ENCODE assay signal across 9 cellular contexts in the genomic region with DNA sequence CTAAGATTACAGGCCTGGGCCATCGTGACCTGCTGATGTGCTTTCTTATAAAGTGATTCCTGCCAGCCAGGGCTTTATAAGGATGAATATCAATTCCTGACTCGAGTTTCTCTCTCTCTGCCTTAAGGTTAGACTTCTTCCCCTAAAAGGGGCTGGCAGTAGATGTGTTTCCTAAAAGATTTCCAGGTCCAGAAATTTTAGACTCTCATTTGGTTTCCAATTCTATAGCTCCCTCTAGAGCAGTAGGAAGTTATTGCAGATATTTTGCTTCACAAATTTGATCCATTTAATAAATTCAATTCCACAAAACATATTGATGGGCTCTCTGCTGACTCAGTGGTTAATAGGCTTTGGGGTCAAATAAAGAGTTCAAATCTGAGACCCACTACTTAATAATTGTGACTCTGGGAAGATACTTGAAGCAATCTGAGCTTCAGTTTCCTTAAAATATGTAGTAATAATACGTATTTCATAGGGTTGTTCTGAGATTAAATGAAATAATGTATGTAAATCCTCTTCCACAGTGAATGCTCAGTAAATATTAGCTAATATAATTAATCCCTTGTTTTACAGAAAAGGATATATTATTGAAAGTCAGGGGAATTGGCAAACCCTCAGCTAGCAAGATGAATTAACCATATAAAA. TPM values are rescaled to one million over a fixed set of nuclear protein-coding genes. Genes with fewer than 3 reads are reported as not detected.
DNase-seq lines count a peak whose midpoint lies in the region; ATAC-seq and TF ChIP-seq lines count a peak whose summit lies in the region.
"Had no signal": no experiment of that assay in that cellular context is flagged by ENCODE, and none has a peak within 500 bp of the region (broad histone marks: within the 10 kb centered on the region; RNA-seq: fewer than 3 reads in every experiment).

No MANE protein-coding gene starts in this region.

- H3K27ac Mint-ChIP-seq in CD8-positive, alpha-beta T cell, result peak overlapping the region; percentile 78
- no peak overlapping the region for H3K27ac Mint-ChIP-seq in HFFc6

- no peaks in the 10 kb centered on the region for H4K20me1 ChIP-seq in PC-3 (ENCODE audit: low read length)

- H3K27me3 Mint-ChIP-seq in CD8-positive, alpha-beta T cell (ENCODE audit: low read depth), result no peaks in the 10 kb centered on the region
- peaks cover 8% of the 10 kb centered on the region for H3K27me3 Mint-ChIP-seq in HFFc6 (ENCODE audit: insufficient read depth)

- H3K4me2 ChIP-seq in PC-3 (ENCODE audit: low read length), result no peak overlapping the region

- peaks cover 57% of the 10 kb centered on the region for H3K4me1 Mint-ChIP-seq in CD8-positive, alpha-beta T cell (ENCODE audit: low read depth)
- peaks cover 20% of the 10 kb centered on the region for H3K4me1 Mint-ChIP-seq in HFFc6 (ENCODE audit: low read depth)

- H3K4me3 ChIP-seq in CD8-positive, alpha-beta T cell (ENCODE audit: low read depth, low read length), result no peak overlapping the region
- no peak overlapping the region for H3K4me3 ChIP-seq in PC-3 (ENCODE audit: low read length)
- no peak overlapping the region for H3K4me3 ChIP-seq in right lobe of liver
- H3K4me3 ChIP-seq: skin epidermis had no signal

- intact Hi-C loops in CD8-positive, alpha-beta T cell (cut with DNase I, micrococcal nuclease), result loop anchor here (1.0 to 5.0 kb wide), 5 partner anchors 9 to 201 kb away; a partner anchor contains a TSS
- intact Hi-C loops in PC-3 (cut with micrococcal nuclease) (loop anchor here (1.0 to 5.0 kb wide), 3 partner anchors 25 to 156 kb away; a partner anchor contains a TSS), right lobe of liver (cut with DNase I) (loop anchor here (10.0 kb wide), 1 partner anchor 74 kb away; a partner anchor contains a TSS)

- H3K36me3 Mint-ChIP-seq in CD8-positive, alpha-beta T cell, result no peaks in the 10 kb centered on the region
- H3K36me3 Mint-ChIP-seq in HFFc6 (ENCODE audit: low read depth), result no peaks in the 10 kb centered on the region

- H3K4me1 ChIP-seq in CD8-positive, alpha-beta T cell (ENCODE audit: insufficient read depth, low read length), result peaks cover 50% of the 10 kb centered on the region
- H3K4me1 ChIP-seq in PC-3 (ENCODE audit: insufficient read depth, low read length) (no peaks in the 10 kb centered on the region), right lobe of liver (no peaks in the 10 kb centered on the region)

- CTCF ChIA-PET in CD8-positive, alpha-beta T cell (lab: Charles Lee), result interaction anchor here (0.6 to 15.2 kb wide), 22 partner anchors 10 to 160 kb away, joined by 3 to 368 read pairs (median 4); a partner anchor contains a TSS
- CTCF ChIA-PET in PC-3 (lab: Charles Lee), result interaction anchor here (0.6 to 4.5 kb wide), 6 partner anchors 10 to 81 kb away, joined by 3 to 86 read pairs (median 8); a partner anchor contains a TSS

- TF ChIP-seq POLR2A in right lobe of liver (IDR thresholded peaks at IDR 0.05), result no peak

- WGBS in right lobe of liver (ENCODE audit: insufficient coverage, low coverage, low lambda C conversion rate, missing lambda C conversion rate), result 57% methylated on average over 3 of the region's 3 CpGs

- POLR2A ChIA-PET in CD8-positive, alpha-beta T cell (lab: Charles Lee), result interaction anchor here (0.6 to 22.6 kb wide), 10 partner anchors 11 to 160 kb away, joined by 3 to 1284 read pairs (median 6); a partner anchor contains a TSS
- POLR2A ChIA-PET in PC-3 (lab: Charles Lee; ENCODE audit: unreplicated experiment), result interaction anchor here (0.6 to 0.7 kb wide), 2 partner anchors 10 to 28 kb away, joined by 3 to 4 read pairs; a partner anchor contains a TSS

- H3K9me3 ChIP-seq in CD8-positive, alpha-beta T cell (ENCODE audit: low read length), result no peaks in the 10 kb centered on the region
- H3K9me3 ChIP-seq in PC-3 (ENCODE audit: low read length) (no peaks in the 10 kb centered on the region), right lobe of liver (no peaks in the 10 kb centered on the region)

- no peaks in the 10 kb centered on the region for H3K36me3 ChIP-seq in CD8-positive, alpha-beta T cell (ENCODE audit: insufficient read depth, low read length)
- H3K36me3 ChIP-seq in PC-3 (ENCODE audit: low read depth, low read length) (no peaks in the 10 kb centered on the region), right lobe of liver (no peaks in the 10 kb centered on the region)

- no peak overlapping the region for H2AFZ ChIP-seq in PC-3 (ENCODE audit: low read length)

- ATAC-seq in CD8-positive, alpha-beta T cell, result no peak
- no peak for ATAC-seq in PC-3
- peak; percentile 59 to 80 (median 76) for ATAC-seq in right lobe of liver
- no peak for ATAC-seq in HG03571 (IDR thresholded peaks at IDR 0.05; ENCODE audit: unreplicated experiment)

- H3K27me3 ChIP-seq in CD8-positive, alpha-beta T cell (ENCODE audit: insufficient read depth, low read length), result no peaks in the 10 kb centered on the region
- H3K27me3 ChIP-seq in PC-3 (ENCODE audit: low read length) (no peaks in the 10 kb centered on the region), right lobe of liver (no peaks in the 10 kb centered on the region)

- no peaks in the 10 kb centered on the region for H3K79me2 ChIP-seq in PC-3 (ENCODE audit: low read length)

- no TSS peak for BruUV-seq in PC-3 (replicated peaks; lab: Mats Ljungman, UMichigan)

- no peaks in the 10 kb centered on the region for H3F3A ChIP-seq in PC-3 (ENCODE audit: low read length, unreplicated experiment)

- H3K9me3 Mint-ChIP-seq in CD8-positive, alpha-beta T cell, result no peaks in the 10 kb centered on the region
- H3K9me3 Mint-ChIP-seq in HFFc6, result peaks cover 7% of the 10 kb centered on the region; the same call in 1 of the 2 replicates

- H3K4me3 Mint-ChIP-seq in CD8-positive, alpha-beta T cell, result peak overlapping the region; percentile 15
- no peak overlapping the region for H3K4me3 Mint-ChIP-seq in HFFc6

- TF ChIP-seq CTCF in CD8-positive, alpha-beta T cell (IDR thresholded peaks at IDR 0.05), result peak; percentile 78
- peak; percentile 85 for TF ChIP-seq CTCF in HFFc6 (IDR thresholded peaks at IDR 0.05)
- peak; percentile 94 for TF ChIP-seq CTCF in PC-3 (conservative IDR thresholded peaks at IDR 0.05; ENCODE audit: low read depth, low read length)
- peak; percentile 57 to 80 (median 68) for TF ChIP-seq CTCF in right lobe of liver (IDR thresholded peaks at IDR 0.05)

- H3K27ac ChIP-seq in CD8-positive, alpha-beta T cell (ENCODE audit: low read depth, low read length), result no peak overlapping the region
- no peak overlapping the region for H3K27ac ChIP-seq in PC-3 (ENCODE audit: low read length)
- no peak overlapping the region for H3K27ac ChIP-seq in right lobe of liver

- DNase-seq in CD8-positive, alpha-beta T cell, result no peak
- peak; percentile 59 for DNase-seq in HFFc6
- DNase-seq in PC-3, result peak; percentile 87
- DNase-seq in cerebellar cortex (ENCODE audit: low spot score), result peak; percentile 53
- no peak for DNase-seq in right lobe of liver
- DNase-seq in NCI-H128 (lab: John Stamatoyannopoulos, UW; ENCODE audit: unreplicated experiment), result no peak
- no peak for DNase-seq in activated CD4-positive, alpha-beta T cell treated with anti-CD3 and anti-CD28 coated beads, Interleukin-2, amount 50 U/mL, for 1 hour

- H3K9me2 ChIP-seq in PC-3 (replicated peaks; ENCODE audit: low read length), result no peaks in the 10 kb centered on the region

- H3K9ac ChIP-seq in PC-3 (ENCODE audit: low read length), result no peak overlapping the region

RNA-seq across cellular contexts. Expression of a gene that starts 2.1 kb away (rescaled TPM):
- 1 to 10 TPM; 9.5 to 9.7 TPM for total RNA-seq in CD8-positive, alpha-beta T cell
- 1 to 10 TPM; 7.2 to 8.7 (median 8.3) TPM for total RNA-seq in HFFc6 (2021; fragmentation: NEBNext Ultra II Directional; extraction: Animal tissue kit (Norgen Biotek cat#: 25700))
- 8.2 and 10.8 TPM in 2 replicates for total RNA-seq in PC-3 (2014; rRNA removed)
- 10 to 100 TPM in 1 of 6 experiments, 1 to 10 TPM in 5; 3.8 to 16.9 (median 6.5) TPM for total RNA-seq in right lobe of liver

RNA-seq across cellular contexts. Expression of a gene that starts 27.1 kb away (rescaled TPM):
- 1,000 to 10,000 TPM; 4,250 to 4,545 TPM for total RNA-seq in CD8-positive, alpha-beta T cell
- 1,000 to 10,000 TPM in 1 of 6 experiments, 100 to 1,000 TPM in 5; 811 to 1,058 (median 898) TPM for total RNA-seq in HFFc6 (2021; fragmentation: NEBNext Ultra II Directional; extraction: Animal tissue kit (Norgen Biotek cat#: 25700))
- total RNA-seq in PC-3 (2014; rRNA removed) (476 and 608 TPM in 2 replicates), right lobe of liver (1,000 to 10,000 TPM in 5 of 6 experiments, 100 to 1,000 TPM in 1; 894 to 5,671 (median 2,154) TPM)

RNA-seq across cellular contexts. Expression of a gene that starts 27.3 kb away (rescaled TPM):
- total RNA-seq in CD8-positive, alpha-beta T cell, result 10 to 100 TPM; 32.8 to 35.7 TPM
- total RNA-seq in HFFc6 (2021; fragmentation: NEBNext Ultra II Directional; extraction: Animal tissue kit (Norgen Biotek cat#: 25700)), result under 1 TPM in 3 of 6 experiments, not detected in 3; 0.10 to 0.18 (median 0.10) TPM
- total RNA-seq in PC-3 (2014; rRNA removed), result 0.15 TPM in 1 of 2 replicates, not detected in the other
- 1 to 10 TPM in 2 of 6 experiments, under 1 TPM in 4; 0.28 to 1.9 (median 0.71) TPM for total RNA-seq in right lobe of liver

Comparison
In these comparisons a context has a peak if more than half of its experiments do, and no peak if none do; other contexts are left out.
1. ATAC-seq: peak in right lobe of liver (4 of 4); none in CD8-positive, alpha-beta T cell (single experiment), PC-3 (single experiment) and HG03571 (single experiment).
2. DNase-seq: peak in HFFc6 (single experiment), PC-3 (single experiment) and cerebellar cortex (single experiment); none in CD8-positive, alpha-beta T cell (0 of 7), right lobe of liver (0 of 3), NCI-H128 (single experiment) and activated CD4-positive, alpha-beta T cell treated with anti-CD3 and anti-CD28 coated beads, Interleukin-2, amount 50 U/mL, for 1 hour (single experiment).
3. RNA of a gene that starts 27.3 kb away (total RNA-seq): 32.8 to 35.7 TPM in CD8-positive, alpha-beta T cell; 0.28 to 1.9 TPM in right lobe of liver, 0.15 TPM in PC-3 and 0.10 to 0.18 TPM in HFFc6; every median in the first group is over 10 times any median in the second.
4. Peak in every context shown above with its lines, with median percentiles within 50 percentile points of each other: CTCF ChIP-seq.